In genomic region chr6:157427969-157428368, GRCh38 we compare ENCODE assay signal across 21 cellular contexts. TPM values are rescaled to one million over a fixed set of nuclear protein-coding genes. Genes with fewer than 3 reads are reported as not detected.
DNase-seq lines count a peak whose midpoint lies in the region; ATAC-seq and TF ChIP-seq lines count a peak whose summit lies in the region.
"Had no signal": no experiment of that assay in that cellular context is flagged by ENCODE, and none has a peak within 500 bp of the region (broad histone marks: within the 10 kb centered on the region; RNA-seq: fewer than 3 reads in every experiment).

No MANE protein-coding gene starts in this region.

- peaks cover 7% of the 10 kb centered on the region for H3K27me3 Mint-ChIP-seq in stimulated activated naive CD8-positive, alpha-beta T cell treated with anti-CD3 and anti-CD28 coated beads, Interleukin-15, Interleukin-2, amounts not matched to agents 100 ng/mL and 50 ng/mL, for 24 hours
- H3K27me3 Mint-ChIP-seq: CD4-positive, alpha-beta memory T cell; central memory CD8-positive, alpha-beta T cell had no signal

- no peaks in the 10 kb centered on the region for H3K36me3 Mint-ChIP-seq in stimulated activated naive CD8-positive, alpha-beta T cell treated with anti-CD3 and anti-CD28 coated beads, Interleukin-15, Interleukin-2, amounts not matched to agents 100 ng/mL and 50 ng/mL, for 24 hours (ENCODE audit: low read depth)
- H3K36me3 Mint-ChIP-seq: CD4-positive, alpha-beta memory T cell had no signal

- H3K4me3 ChIP-seq in adrenal gland (peak overlapping the region in 1 of 4 donors; percentile 33), hepatocyte (no peak overlapping the region)
- H3K4me3 ChIP-seq: right lobe of liver, transverse colon had no signal

- peak overlapping the region; percentile 37 for H3K27ac Mint-ChIP-seq in stimulated activated naive CD8-positive, alpha-beta T cell treated with anti-CD3 and anti-CD28 coated beads, Interleukin-15, Interleukin-2, amounts not matched to agents 100 ng/mL and 50 ng/mL, for 24 hours
- H3K27ac Mint-ChIP-seq: HFFc6 had no signal

- no peak for DNase-seq in stimulated activated naive CD8-positive, alpha-beta T cell treated with anti-CD3 and anti-CD28 coated beads, Interleukin-15, Interleukin-2, amounts not matched to agents 100 U/mL and 50 U/mL, for 24 hours
- DNase-seq in adrenal gland (no peak), hepatocyte (ENCODE audit: low spot score) (no peak), NCI-H1092 treated with DMSO at 0.1 percent for 48 hours (lab: John Stamatoyannopoulos, UW) (no peak), SKM-1 (lab: John Stamatoyannopoulos, UW; ENCODE audit: unreplicated experiment) (no peak)
- no peak for DNase-seq in activated CD8-positive, alpha-beta memory T cell treated with anti-CD3 and anti-CD28 coated beads for 24 hours
- DNase-seq: activated CD4-positive, alpha-beta T cell treated with anti-CD3 and anti-CD28 coated beads for 1 hour; CD4-positive, alpha-beta memory T cell; foreskin melanocyte; GDM1; HFFc6; MM.1S; NCI-H1436 treated with DMSO at 0.1 percent for 48 hours; NCI-H524; occipital lobe; right lobe of liver; stimulated activated naive CD4-positive, alpha-beta T cell; transverse colon had no signal

- H4K20me1 ChIP-seq in hepatocyte (ENCODE audit: insufficient read depth, poor library complexity, severe bottlenecking): no peaks in the 10 kb centered on the region

- H3K27me3 ChIP-seq in adrenal gland (no peaks in the 10 kb centered on the region), hepatocyte (no peaks in the 10 kb centered on the region)
- H3K27me3 ChIP-seq: right lobe of liver, transverse colon had no signal

- H2AFZ ChIP-seq in hepatocyte: no peak overlapping the region

- H3K9me3 ChIP-seq in adrenal gland (replicated peaks in 1 of 3): no peaks in the 10 kb centered on the region
- H3K9me3 ChIP-seq in hepatocyte (ENCODE audit: low read depth): no peaks in the 10 kb centered on the region
- H3K9me3 ChIP-seq: right lobe of liver, transverse colon had no signal

- peak overlapping the region; percentile 67 for H3K4me2 ChIP-seq in hepatocyte

- H3K9me2 ChIP-seq in hepatocyte (replicated peaks; ENCODE audit: insufficient read depth): no peaks in the 10 kb centered on the region

- intact Hi-C loops in adrenal gland (cut with DNase I): no loop called here

- no peak for ATAC-seq in stimulated activated naive CD8-positive, alpha-beta T cell treated with anti-CD3 and anti-CD28 coated beads, Interleukin-15, Interleukin-2, amounts not matched to agents 100 U/mL and 50 U/mL, for 24 hours

- peaks cover 51% of the 10 kb centered on the region for H3K79me2 ChIP-seq in hepatocyte

- H3K27ac ChIP-seq in adrenal gland (peak overlapping the region in 3 of 5 donors; percentile 33 to 79 (median 43)), hepatocyte (peak overlapping the region; percentile 82)
- H3K27ac ChIP-seq: right lobe of liver, RWPE1, transverse colon had no signal

- WGBS in adrenal gland, 4 donors: 46 to 51% (median 49%) methylated on average over 7 of the region's 7 CpGs
- WGBS in hepatocyte (ENCODE audit: low lambda C conversion rate, missing lambda C conversion rate): 81% methylated on average over 7 of the region's 7 CpGs

- TF ChIP-seq POLR2A in adrenal gland (IDR thresholded peaks at IDR 0.05): no peak

- TF ChIP-seq CTCF in adrenal gland (IDR thresholded peaks at IDR 0.05) (no peak), hepatocyte (IDR thresholded peaks at IDR 0.05; ENCODE audit: poor library complexity) (no peak)

- H3K4me1 ChIP-seq in adrenal gland (replicated peaks in 1 of 2) (peaks cover 15 to 18% of the 10 kb centered on the region in 2 donors), hepatocyte (ENCODE audit: insufficient read depth) (peaks cover 24% of the 10 kb centered on the region)

- H3K4me1 Mint-ChIP-seq in stimulated activated naive CD8-positive, alpha-beta T cell treated with anti-CD3 and anti-CD28 coated beads, Interleukin-15, Interleukin-2, amounts not matched to agents 100 ng/mL and 50 ng/mL, for 24 hours (ENCODE audit: low read depth): peaks cover 44% of the 10 kb centered on the region

- H3K36me3 ChIP-seq in adrenal gland (replicated peaks in 1 of 2) (no peaks in the 10 kb centered on the region), hepatocyte (replicated peaks; ENCODE audit: insufficient read depth, low read depth) (no peaks in the 10 kb centered on the region)
- H3K36me3 ChIP-seq: right lobe of liver, transverse colon had no signal

- no peak overlapping the region for H3K4me3 Mint-ChIP-seq in stimulated activated naive CD8-positive, alpha-beta T cell treated with anti-CD3 and anti-CD28 coated beads, Interleukin-15, Interleukin-2, amounts not matched to agents 100 ng/mL and 50 ng/mL, for 24 hours
- H3K4me3 Mint-ChIP-seq: CD4-positive, alpha-beta memory T cell; central memory CD8-positive, alpha-beta T cell; HFFc6 had no signal

- no peaks in the 10 kb centered on the region for H3K9me3 Mint-ChIP-seq in stimulated activated naive CD8-positive, alpha-beta T cell treated with anti-CD3 and anti-CD28 coated beads, Interleukin-15, Interleukin-2, amounts not matched to agents 100 ng/mL and 50 ng/mL, for 24 hours
- H3K9me3 Mint-ChIP-seq: CD4-positive, alpha-beta memory T cell; central memory CD8-positive, alpha-beta T cell; HFFc6 had no signal

RNA-seq across cellular contexts. Expression of gene ZDHHC14, which starts 47.0 kb away (rescaled TPM):
- total RNA-seq in adrenal gland: 10 to 100 TPM in 3 of 8 donors, 1 to 10 TPM in 5; 7.3 to 14.3 (median 9.7) TPM
- polyA plus RNA-seq in adrenal gland: 1 to 10 TPM; 7.8 to 9.0 (median 8.2) TPM
- 11.8 and 17.3 TPM in 2 replicates for total RNA-seq in hepatocyte
- polyA plus RNA-seq in hepatocyte: 20.2 and 25.2 TPM in 2 replicates
